Comparison of ENCODE assay signal across 1 cellular context in the genomic region with DNA sequence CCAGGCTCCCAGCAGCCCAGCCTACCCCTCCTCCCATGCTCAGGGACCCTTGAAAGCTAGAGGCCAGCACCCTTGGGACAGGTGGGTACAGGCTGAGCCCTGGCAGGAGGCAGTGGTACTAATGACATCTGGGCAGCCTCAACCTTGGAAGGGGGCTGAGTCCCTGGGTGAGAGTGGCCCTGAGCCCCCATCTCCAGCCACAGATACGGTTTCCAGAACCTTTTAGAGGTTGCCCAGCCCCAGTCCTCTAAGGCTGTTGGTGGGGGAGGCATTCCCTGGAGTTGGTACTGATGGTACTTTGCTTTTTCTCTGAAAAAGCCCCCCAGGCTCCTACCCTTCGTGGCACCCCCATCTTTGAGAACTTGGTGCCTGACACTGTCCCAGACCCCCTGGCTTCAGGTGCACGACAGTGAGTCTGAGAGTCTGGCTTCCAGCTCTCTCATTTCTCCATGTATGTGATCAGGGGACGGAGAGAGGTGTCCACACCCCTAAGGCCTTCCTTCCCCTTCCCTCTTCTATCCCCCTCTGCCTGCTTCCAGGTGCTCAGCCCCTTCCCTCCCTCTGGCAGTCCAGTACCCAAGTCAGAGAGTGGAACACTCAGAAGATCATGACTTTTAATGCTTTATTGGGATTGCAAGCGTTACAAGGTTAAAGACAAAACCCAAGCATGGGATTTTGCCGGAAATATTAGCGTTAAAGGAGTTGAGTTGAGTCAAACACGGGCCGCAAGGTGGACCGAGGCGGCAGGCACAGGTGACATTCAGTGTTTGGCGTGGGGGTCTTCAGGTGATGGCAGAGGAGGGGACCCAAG.
TF ChIP-seq lines count a peak whose summit lies in the region.

No MANE protein-coding gene starts in this region.

TF ChIP-seq in HepG2, 621 proteins besides CTCF, POLR2A, EP300 and RAD21 (continued from another document and continues in another):
- no peak for TF ChIP-seq ZNF34 (CRISPR knock-in tag; IDR thresholded peaks at IDR 0.05; ENCODE audit: borderline replicate concordance)
- no peak for TF ChIP-seq SNRNP70 (IDR thresholded peaks at IDR 0.05; ENCODE audit: low read depth, low read length)
- peak; percentile 59; the same call in 1 of the 2 replicates for TF ChIP-seq ARID2 (CRISPR knock-in tag; IDR thresholded peaks at IDR 0.05; ENCODE audit: borderline replicate concordance)
- TF ChIP-seq, protein P1, sequence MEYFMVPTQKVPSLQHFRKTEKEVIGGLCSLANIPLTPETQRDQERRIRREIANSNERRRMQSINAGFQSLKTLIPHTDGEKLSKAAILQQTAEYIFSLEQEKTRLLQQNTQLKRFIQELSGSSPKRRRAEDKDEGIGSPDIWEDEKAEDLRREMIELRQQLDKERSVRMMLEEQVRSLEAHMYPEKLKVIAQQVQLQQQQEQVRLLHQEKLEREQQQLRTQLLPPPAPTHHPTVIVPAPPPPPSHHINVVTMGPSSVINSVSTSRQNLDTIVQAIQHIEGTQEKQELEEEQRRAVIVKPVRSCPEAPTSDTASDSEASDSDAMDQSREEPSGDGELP (IDR thresholded peaks at IDR 0.05; ENCODE audit: borderline replicate concordance, low read depth): no peak
- TF ChIP-seq, protein P2, sequence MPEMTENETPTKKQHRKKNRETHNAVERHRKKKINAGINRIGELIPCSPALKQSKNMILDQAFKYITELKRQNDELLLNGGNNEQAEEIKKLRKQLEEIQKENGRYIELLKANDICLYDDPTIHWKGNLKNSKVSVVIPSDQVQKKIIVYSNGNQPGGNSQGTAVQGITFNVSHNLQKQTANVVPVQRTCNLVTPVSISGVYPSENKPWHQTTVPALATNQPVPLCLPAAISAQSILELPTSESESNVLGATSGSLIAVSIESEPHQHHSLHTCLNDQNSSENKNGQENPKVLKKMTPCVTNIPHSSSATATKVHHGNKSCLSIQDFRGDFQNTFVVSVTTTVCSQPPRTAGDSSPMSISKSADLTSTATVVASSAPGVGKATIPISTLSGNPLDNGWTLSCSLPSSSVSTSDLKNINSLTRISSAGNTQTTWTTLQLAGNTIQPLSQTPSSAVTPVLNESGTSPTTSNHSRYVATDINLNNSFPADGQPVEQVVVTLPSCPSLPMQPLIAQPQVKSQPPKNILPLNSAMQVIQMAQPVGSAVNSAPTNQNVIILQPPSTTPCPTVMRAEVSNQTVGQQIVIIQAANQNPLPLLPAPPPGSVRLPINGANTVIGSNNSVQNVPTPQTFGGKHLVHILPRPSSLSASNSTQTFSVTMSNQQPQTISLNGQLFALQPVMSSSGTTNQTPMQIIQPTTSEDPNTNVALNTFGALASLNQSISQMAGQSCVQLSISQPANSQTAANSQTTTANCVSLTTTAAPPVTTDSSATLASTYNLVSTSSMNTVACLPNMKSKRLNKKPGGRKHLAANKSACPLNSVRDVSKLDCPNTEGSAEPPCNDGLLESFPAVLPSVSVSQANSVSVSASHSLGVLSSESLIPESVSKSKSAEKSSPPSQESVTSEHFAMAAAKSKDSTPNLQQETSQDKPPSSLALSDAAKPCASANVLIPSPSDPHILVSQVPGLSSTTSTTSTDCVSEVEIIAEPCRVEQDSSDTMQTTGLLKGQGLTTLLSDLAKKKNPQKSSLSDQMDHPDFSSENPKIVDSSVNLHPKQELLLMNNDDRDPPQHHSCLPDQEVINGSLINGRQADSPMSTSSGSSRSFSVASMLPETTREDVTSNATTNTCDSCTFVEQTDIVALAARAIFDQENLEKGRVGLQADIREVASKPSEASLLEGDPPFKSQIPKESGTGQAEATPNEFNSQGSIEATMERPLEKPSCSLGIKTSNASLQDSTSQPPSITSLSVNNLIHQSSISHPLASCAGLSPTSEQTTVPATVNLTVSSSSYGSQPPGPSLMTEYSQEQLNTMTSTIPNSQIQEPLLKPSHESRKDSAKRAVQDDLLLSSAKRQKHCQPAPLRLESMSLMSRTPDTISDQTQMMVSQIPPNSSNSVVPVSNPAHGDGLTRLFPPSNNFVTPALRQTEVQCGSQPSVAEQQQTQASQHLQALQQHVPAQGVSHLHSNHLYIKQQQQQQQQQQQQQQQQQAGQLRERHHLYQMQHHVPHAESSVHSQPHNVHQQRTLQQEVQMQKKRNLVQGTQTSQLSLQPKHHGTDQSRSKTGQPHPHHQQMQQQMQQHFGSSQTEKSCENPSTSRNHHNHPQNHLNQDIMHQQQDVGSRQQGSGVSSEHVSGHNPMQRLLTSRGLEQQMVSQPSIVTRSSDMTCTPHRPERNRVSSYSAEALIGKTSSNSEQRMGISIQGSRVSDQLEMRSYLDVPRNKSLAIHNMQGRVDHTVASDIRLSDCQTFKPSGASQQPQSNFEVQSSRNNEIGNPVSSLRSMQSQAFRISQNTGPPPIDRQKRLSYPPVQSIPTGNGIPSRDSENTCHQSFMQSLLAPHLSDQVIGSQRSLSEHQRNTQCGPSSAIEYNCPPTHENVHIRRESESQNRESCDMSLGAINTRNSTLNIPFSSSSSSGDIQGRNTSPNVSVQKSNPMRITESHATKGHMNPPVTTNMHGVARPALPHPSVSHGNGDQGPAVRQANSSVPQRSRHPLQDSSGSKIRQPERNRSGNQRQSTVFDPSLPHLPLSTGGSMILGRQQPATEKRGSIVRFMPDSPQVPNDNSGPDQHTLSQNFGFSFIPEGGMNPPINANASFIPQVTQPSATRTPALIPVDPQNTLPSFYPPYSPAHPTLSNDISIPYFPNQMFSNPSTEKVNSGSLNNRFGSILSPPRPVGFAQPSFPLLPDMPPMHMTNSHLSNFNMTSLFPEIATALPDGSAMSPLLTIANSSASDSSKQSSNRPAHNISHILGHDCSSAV (CRISPR knock-in tag; IDR thresholded peaks at IDR 0.05; ENCODE audit: borderline replicate concordance): peak; percentile 79; the same call in 1 of the 2 replicates
- no peak; the same call in 1 of the 2 replicates for TF ChIP-seq KDM5B (CRISPR knock-in tag; IDR thresholded peaks at IDR 0.05; ENCODE audit: borderline replicate concordance)
- TF ChIP-seq, protein P3, sequence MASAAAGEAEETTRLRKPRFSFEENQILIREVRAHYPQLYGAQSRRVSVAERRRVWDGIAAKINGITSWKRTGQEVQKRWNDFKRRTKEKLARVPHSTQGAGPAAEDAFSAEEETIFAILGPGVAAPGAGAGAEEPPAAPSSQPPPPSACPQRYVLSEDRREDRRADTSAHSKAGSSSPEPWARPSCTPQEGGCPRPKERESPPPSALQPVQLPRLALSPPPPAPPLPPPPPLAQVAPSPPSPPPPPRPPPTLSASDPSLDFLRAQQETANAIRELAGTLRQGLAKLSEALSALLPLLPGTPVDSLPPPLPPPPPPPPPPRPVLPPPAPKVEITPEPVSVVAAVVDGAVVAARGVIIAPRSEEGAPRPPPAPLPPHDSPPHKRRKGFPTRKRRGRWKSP (CRISPR knock-in tag; IDR thresholded peaks at IDR 0.05): no peak
- no peak for TF ChIP-seq YEATS2 (CRISPR knock-in tag; IDR thresholded peaks at IDR 0.05; ENCODE audit: borderline replicate concordance)
- 0 out of 2 replicates have a peak, but pooled peaks have one; percentile 26 for TF ChIP-seq SMAD1 (CRISPR knock-in tag; IDR thresholded peaks at IDR 0.05; ENCODE audit: borderline replicate concordance, low read depth)
- TF ChIP-seq, protein P4, sequence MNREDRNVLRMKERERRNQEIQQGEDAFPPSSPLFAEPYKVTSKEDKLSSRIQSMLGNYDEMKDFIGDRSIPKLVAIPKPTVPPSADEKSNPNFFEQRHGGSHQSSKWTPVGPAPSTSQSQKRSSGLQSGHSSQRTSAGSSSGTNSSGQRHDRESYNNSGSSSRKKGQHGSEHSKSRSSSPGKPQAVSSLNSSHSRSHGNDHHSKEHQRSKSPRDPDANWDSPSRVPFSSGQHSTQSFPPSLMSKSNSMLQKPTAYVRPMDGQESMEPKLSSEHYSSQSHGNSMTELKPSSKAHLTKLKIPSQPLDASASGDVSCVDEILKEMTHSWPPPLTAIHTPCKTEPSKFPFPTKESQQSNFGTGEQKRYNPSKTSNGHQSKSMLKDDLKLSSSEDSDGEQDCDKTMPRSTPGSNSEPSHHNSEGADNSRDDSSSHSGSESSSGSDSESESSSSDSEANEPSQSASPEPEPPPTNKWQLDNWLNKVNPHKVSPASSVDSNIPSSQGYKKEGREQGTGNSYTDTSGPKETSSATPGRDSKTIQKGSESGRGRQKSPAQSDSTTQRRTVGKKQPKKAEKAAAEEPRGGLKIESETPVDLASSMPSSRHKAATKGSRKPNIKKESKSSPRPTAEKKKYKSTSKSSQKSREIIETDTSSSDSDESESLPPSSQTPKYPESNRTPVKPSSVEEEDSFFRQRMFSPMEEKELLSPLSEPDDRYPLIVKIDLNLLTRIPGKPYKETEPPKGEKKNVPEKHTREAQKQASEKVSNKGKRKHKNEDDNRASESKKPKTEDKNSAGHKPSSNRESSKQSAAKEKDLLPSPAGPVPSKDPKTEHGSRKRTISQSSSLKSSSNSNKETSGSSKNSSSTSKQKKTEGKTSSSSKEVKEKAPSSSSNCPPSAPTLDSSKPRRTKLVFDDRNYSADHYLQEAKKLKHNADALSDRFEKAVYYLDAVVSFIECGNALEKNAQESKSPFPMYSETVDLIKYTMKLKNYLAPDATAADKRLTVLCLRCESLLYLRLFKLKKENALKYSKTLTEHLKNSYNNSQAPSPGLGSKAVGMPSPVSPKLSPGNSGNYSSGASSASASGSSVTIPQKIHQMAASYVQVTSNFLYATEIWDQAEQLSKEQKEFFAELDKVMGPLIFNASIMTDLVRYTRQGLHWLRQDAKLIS (CRISPR knock-in tag; IDR thresholded peaks at IDR 0.05): peak; percentile 90
- no peak for TF ChIP-seq RAD51 (IDR thresholded peaks at IDR 0.05; ENCODE audit: borderline replicate concordance)
- TF ChIP-seq PITX1 (CRISPR knock-in tag; IDR thresholded peaks at IDR 0.05): no peak; the same call in 1 of the 2 replicates
- TF ChIP-seq, protein P5, sequence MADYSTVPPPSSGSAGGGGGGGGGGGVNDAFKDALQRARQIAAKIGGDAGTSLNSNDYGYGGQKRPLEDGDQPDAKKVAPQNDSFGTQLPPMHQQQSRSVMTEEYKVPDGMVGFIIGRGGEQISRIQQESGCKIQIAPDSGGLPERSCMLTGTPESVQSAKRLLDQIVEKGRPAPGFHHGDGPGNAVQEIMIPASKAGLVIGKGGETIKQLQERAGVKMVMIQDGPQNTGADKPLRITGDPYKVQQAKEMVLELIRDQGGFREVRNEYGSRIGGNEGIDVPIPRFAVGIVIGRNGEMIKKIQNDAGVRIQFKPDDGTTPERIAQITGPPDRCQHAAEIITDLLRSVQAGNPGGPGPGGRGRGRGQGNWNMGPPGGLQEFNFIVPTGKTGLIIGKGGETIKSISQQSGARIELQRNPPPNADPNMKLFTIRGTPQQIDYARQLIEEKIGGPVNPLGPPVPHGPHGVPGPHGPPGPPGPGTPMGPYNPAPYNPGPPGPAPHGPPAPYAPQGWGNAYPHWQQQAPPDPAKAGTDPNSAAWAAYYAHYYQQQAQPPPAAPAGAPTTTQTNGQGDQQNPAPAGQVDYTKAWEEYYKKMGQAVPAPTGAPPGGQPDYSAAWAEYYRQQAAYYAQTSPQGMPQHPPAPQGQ (CRISPR knock-in tag; IDR thresholded peaks at IDR 0.05; ENCODE audit: borderline replicate concordance): no peak; the same call in 1 of the 2 replicates
- TF ChIP-seq, protein P6, sequence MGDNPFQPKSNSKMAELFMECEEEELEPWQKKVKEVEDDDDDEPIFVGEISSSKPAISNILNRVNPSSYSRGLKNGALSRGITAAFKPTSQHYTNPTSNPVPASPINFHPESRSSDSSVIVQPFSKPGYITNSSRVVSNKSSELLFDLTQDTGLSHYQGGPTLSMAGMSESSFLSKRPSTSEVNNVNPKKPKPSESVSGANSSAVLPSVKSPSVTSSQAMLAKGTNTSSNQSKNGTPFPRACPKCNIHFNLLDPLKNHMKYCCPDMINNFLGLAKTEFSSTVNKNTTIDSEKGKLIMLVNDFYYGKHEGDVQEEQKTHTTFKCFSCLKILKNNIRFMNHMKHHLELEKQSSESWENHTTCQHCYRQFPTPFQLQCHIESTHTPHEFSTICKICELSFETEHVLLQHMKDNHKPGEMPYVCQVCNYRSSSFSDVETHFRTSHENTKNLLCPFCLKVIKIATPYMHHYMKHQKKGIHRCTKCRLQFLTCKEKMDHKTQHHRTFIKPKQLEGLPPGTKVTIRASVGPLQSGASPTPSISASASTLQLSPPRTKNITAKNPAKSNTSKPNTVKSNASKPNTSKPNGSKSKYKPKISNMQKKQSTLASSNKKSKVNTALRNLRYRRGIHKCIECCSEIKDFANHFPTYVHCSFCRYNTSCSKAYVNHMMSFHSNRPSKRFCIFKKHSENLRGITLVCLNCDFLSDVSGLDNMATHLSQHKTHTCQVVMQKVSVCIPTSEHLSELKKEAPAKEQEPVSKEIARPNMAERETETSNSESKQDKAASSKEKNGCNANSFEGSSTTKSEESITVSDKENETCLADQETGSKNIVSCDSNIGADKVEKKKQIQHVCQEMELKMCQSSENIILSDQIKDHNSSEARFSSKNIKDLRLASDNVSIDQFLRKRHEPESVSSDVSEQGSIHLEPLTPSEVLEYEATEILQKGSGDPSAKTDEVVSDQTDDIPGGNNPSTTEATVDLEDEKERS (CRISPR knock-in tag; IDR thresholded peaks at IDR 0.05): peak; percentile 44; the same call in 1 of the 2 replicates
- TF ChIP-seq SOX13 (IDR thresholded peaks at IDR 0.05): peak; percentile 26; the same call in 1 of the 2 replicates
- TF ChIP-seq SOX13 (CRISPR knock-in tag; conservative IDR thresholded peaks at IDR 0.05 in 1 of 2, IDR thresholded peaks at IDR 0.05 in 1 of 2): no peak
- no peak; the same call in 1 of the 2 replicates for TF ChIP-seq ZNF558 (CRISPR knock-in tag; IDR thresholded peaks at IDR 0.05; ENCODE audit: borderline replicate concordance)
- peak; percentile 98 for TF ChIP-seq AGO1 (IDR thresholded peaks at IDR 0.05; ENCODE audit: low read depth, low read length, poor library complexity, severe bottlenecking)
- TF ChIP-seq ZNF333 (CRISPR knock-in tag; IDR thresholded peaks at IDR 0.05; ENCODE audit: borderline replicate concordance): no peak
- TF ChIP-seq, protein P7, sequence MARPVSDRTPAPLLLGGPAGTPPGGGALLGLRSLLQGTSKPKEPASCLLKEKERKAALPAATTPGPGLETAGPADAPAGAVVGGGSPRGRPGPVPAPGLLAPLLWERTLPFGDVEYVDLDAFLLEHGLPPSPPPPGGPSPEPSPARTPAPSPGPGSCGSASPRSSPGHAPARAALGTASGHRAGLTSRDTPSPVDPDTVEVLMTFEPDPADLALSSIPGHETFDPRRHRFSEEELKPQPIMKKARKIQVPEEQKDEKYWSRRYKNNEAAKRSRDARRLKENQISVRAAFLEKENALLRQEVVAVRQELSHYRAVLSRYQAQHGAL (CRISPR knock-in tag; IDR thresholded peaks at IDR 0.05; ENCODE audit: not compliant biosample characterization): peak; percentile 10
- TF ChIP-seq, protein P8, sequence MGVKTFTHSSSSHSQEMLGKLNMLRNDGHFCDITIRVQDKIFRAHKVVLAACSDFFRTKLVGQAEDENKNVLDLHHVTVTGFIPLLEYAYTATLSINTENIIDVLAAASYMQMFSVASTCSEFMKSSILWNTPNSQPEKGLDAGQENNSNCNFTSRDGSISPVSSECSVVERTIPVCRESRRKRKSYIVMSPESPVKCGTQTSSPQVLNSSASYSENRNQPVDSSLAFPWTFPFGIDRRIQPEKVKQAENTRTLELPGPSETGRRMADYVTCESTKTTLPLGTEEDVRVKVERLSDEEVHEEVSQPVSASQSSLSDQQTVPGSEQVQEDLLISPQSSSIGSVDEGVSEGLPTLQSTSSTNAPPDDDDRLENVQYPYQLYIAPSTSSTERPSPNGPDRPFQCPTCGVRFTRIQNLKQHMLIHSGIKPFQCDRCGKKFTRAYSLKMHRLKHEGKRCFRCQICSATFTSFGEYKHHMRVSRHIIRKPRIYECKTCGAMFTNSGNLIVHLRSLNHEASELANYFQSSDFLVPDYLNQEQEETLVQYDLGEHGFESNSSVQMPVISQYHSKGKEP (CRISPR knock-in tag; IDR thresholded peaks at IDR 0.05): no peak
- peak; percentile 7; the same call in 1 of the 2 replicates for TF ChIP-seq IRF2 (CRISPR knock-in tag; IDR thresholded peaks at IDR 0.05)
- no peak for TF ChIP-seq GTF2F1 (IDR thresholded peaks at IDR 0.05; ENCODE audit: low read length)
- TF ChIP-seq, protein P9, sequence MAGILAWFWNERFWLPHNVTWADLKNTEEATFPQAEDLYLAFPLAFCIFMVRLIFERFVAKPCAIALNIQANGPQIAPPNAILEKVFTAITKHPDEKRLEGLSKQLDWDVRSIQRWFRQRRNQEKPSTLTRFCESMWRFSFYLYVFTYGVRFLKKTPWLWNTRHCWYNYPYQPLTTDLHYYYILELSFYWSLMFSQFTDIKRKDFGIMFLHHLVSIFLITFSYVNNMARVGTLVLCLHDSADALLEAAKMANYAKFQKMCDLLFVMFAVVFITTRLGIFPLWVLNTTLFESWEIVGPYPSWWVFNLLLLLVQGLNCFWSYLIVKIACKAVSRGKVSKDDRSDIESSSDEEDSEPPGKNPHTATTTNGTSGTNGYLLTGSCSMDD (CRISPR knock-in tag; IDR thresholded peaks at IDR 0.05): no peak
